Comparison of ENCODE assay signal across 8 cellular contexts in genomic region chr17:1627987-1628855, GRCh38. TPM values are rescaled to one million over a fixed set of nuclear protein-coding genes. Genes with fewer than 3 reads are reported as not detected.
DNase-seq lines count a peak whose midpoint lies in the region; ATAC-seq and TF ChIP-seq lines count a peak whose summit lies in the region.

Gene SLC43A2 (minus strand): TSS chr17:1628834. CDS start chr17:1627874, 960 bp downstream.

- H3K36me3 ChIP-seq in HCT116 (ENCODE audit: control insufficient read depth in 1 of 2, insufficient read depth in 2 of 2, low read length in 2 of 2) (no peaks in the 10 kb centered on the region), left ventricle myocardium inferior (no peaks in the 10 kb centered on the region), upper lobe of left lung (peaks cover 0 to under 1% (median 0%) of the 10 kb centered on the region in 4 donors)

- TF ChIP-seq EP300 in upper lobe of left lung (IDR thresholded peaks at IDR 0.05), result no peak

- TF ChIP-seq CTCF in HCT116 (IDR thresholded peaks at IDR 0.05 in 2 of 3, conservative IDR thresholded peaks at IDR 0.05 in 1 of 3; ENCODE audit: borderline replicate concordance in 1 of 3, insufficient read depth in 1 of 3, low read depth in 2 of 3, low read length in 2 of 3), result no peak
- no peak for TF ChIP-seq CTCF in left ventricle myocardium inferior (IDR thresholded peaks at IDR 0.05; ENCODE audit: borderline replicate concordance)
- peak in 3 of 6 experiments; percentile 6 to 26 (median 25) for TF ChIP-seq CTCF in upper lobe of left lung (IDR thresholded peaks at IDR 0.05)

- TF ChIP-seq RAD21 in HCT116 (IDR thresholded peaks at IDR 0.05; ENCODE audit: low read depth), result no peak

- DNase-seq in GM03348 (ENCODE audit: low spot score) (peak; percentile 96), HCT116 (ENCODE audit: low read depth, low spot score) (peak; percentile 48), NAMALWA (ENCODE audit: low spot score) (peak; percentile 74), T-helper 1 cell (peak; percentile 45 to 70 (median 66)), amygdala (lab: John Stamatoyannopoulos, UW) (peak in 53 of 56 donors; percentile 50 to 91 (median 77)), left ventricle myocardium inferior (peak; percentile 84), posterior vena cava (ENCODE audit: low spot score) (peak; percentile 95), upper lobe of left lung (peak; percentile 90 to 97)

- BruUV-seq in HCT116 (replicated peaks; lab: Mats Ljungman, UMichigan), result no TSS peak

- peak within 1 kb of the TSS; percentile 100 for H3K4me2 ChIP-seq in HCT116 (ENCODE audit: low read length)

- TF ChIP-seq POLR2A in HCT116 (IDR thresholded peaks at IDR 0.05; ENCODE audit: borderline replicate concordance, extremely low read depth, insufficient read depth, insufficient read length), result no peak
- TF ChIP-seq POLR2A in upper lobe of left lung (IDR thresholded peaks at IDR 0.05), result peak in 3 of 4 donors; percentile 2 to 81 (median 49)

- H3K27ac ChIP-seq in HCT116 (ENCODE audit: low read depth, low read length), result peak within 1 kb of the TSS; percentile 65
- H3K27ac ChIP-seq in left ventricle myocardium inferior (replicated peaks), result peak within 1 kb of the TSS; percentile 93
- peak within 1 kb of the TSS; percentile 89 to 96 (median 93) for H3K27ac ChIP-seq in upper lobe of left lung

- RAD21 ChIA-PET in HCT116 (lab: Charles Lee; ENCODE audit: low non-redundant PET in 1 of 2, low total read pairs in 2 of 2, uncharacterized antibody in 2 of 2, unreplicated experiment in 2 of 2), result interaction anchor here (2.2 to 2.5 kb wide), 2 partner anchors 54 kb away, joined by 23 to 25 read pairs; no protein-coding TSS in a partner anchor

- H3K9ac ChIP-seq in HCT116 (ENCODE audit: low read length), result peak within 1 kb of the TSS; percentile 92

- H4K20me1 ChIP-seq in HCT116 (ENCODE audit: insufficient read depth), result no peaks in the 10 kb centered on the region

- WGBS in upper lobe of left lung, 2 donors, result 0 to 1% methylated on average over 46 to 63 of the region's 95 CpGs

- H3K79me2 ChIP-seq in HCT116 (ENCODE audit: insufficient read depth, low read length), result no peaks in the 10 kb centered on the region

- H3K4me1 ChIP-seq in HCT116 (ENCODE audit: control insufficient read depth in 1 of 2, insufficient read depth in 2 of 2, low read length in 2 of 2) (peaks cover 13 to 41% of the 10 kb centered on the region in 2 experiments), left ventricle myocardium inferior (peaks cover 41% of the 10 kb centered on the region), upper lobe of left lung (peaks cover 29 to 52% (median 49%) of the 10 kb centered on the region in 4 donors)

- CTCF ChIA-PET in HCT116 (lab: Charles Lee), result interaction anchor here (0.6 to 3.6 kb wide), 5 partner anchors 11 to 237 kb away, joined by 3 to 113 read pairs (median 22); partner anchors contain the start of gene RILP

- H3K4me3 ChIP-seq in HCT116 (replicated peaks in 1 of 2; ENCODE audit: low read depth in 1 of 2, low read length in 2 of 2), result peak within 1 kb of the TSS; percentile 85 to 93
- peak within 1 kb of the TSS; percentile 91 for H3K4me3 ChIP-seq in left ventricle myocardium inferior
- peak within 1 kb of the TSS; percentile 74 to 92 (median 85) for H3K4me3 ChIP-seq in upper lobe of left lung

- H3K27me3 ChIP-seq in HCT116 (ENCODE audit: insufficient read depth, low read length), result no peaks in the 10 kb centered on the region
- no peaks in the 10 kb centered on the region for H3K27me3 ChIP-seq in left ventricle myocardium inferior (ENCODE audit: low read depth)
- no peaks in the 10 kb centered on the region for H3K27me3 ChIP-seq in upper lobe of left lung

- no peaks in the 10 kb centered on the region for H3K9me3 ChIP-seq in HCT116 (ENCODE audit: control insufficient read depth in 1 of 2, insufficient read depth in 1 of 2, low read depth in 1 of 2, low read length in 2 of 2)
- H3K9me3 ChIP-seq in left ventricle myocardium inferior (replicated peaks), result no peaks in the 10 kb centered on the region
- no peaks in the 10 kb centered on the region for H3K9me3 ChIP-seq in upper lobe of left lung

- POLR2A ChIA-PET in HCT116 (lab: Charles Lee), result interaction anchor here (1.0 to 3.8 kb wide), 5 partner anchors 10 to 165 kb away, joined by 3 to 16 read pairs (median 5); partner anchors contain the start of gene RILP

- ATAC-seq in HCT116 (peak; percentile 85), upper lobe of left lung (ENCODE audit: low FRiP score in 2 of 2) (peak; percentile 88 to 93)

- peak within 1 kb of the TSS; percentile 82 for H2AFZ ChIP-seq in HCT116 (ENCODE audit: low read depth, low read length, poor library complexity, severe bottlenecking)

- no peaks in the 10 kb centered on the region for H3K9me2 ChIP-seq in HCT116 (ENCODE audit: insufficient read depth)

- intact Hi-C loops in HCT116 (cut with micrococcal nuclease) (no loop called here), left ventricle myocardium inferior (cut with micrococcal nuclease) (loop anchor here (10.0 kb wide), 1 partner anchor 53 kb away; no protein-coding TSS in a partner anchor), posterior vena cava (cut with DNase I) (loop anchor here (5.0 kb wide), 2 partner anchors 36 to 51 kb away; no protein-coding TSS in a partner anchor)

TF ChIP-seq in HCT116, 20 proteins besides CTCF, POLR2A, EP300 and RAD21:
- TF ChIP-seq MAX (IDR thresholded peaks at IDR 0.05) (peak; percentile 55; the same call in 1 of the 2 replicates), YY1 (IDR thresholded peaks at IDR 0.05; ENCODE audit: extremely low read depth, insufficient replicate concordance, low read depth, low read length) (no peak), ZNF274 (IDR thresholded peaks at IDR 0.05; ENCODE audit: low read depth, low read length) (no peak), SIN3A (IDR thresholded peaks at IDR 0.05; ENCODE audit: low read depth) (no peak), JUND (IDR thresholded peaks at IDR 0.05) (no peak), ZFX (IDR thresholded peaks at IDR 0.05) (0 out of 2 replicates have a peak, but pooled peaks have one; percentile 6), CBX3 (IDR thresholded peaks at IDR 0.05; ENCODE audit: low read depth) (no peak), POLR2AphosphoS5 (IDR thresholded peaks at IDR 0.05; ENCODE audit: low read depth, low read length) (peak; percentile 28; the same call in 1 of the 2 replicates), SP1 (IDR thresholded peaks at IDR 0.05; ENCODE audit: low read depth) (no peak; the same call in none of the 2 replicates)
- TF ChIP-seq, protein P1, sequence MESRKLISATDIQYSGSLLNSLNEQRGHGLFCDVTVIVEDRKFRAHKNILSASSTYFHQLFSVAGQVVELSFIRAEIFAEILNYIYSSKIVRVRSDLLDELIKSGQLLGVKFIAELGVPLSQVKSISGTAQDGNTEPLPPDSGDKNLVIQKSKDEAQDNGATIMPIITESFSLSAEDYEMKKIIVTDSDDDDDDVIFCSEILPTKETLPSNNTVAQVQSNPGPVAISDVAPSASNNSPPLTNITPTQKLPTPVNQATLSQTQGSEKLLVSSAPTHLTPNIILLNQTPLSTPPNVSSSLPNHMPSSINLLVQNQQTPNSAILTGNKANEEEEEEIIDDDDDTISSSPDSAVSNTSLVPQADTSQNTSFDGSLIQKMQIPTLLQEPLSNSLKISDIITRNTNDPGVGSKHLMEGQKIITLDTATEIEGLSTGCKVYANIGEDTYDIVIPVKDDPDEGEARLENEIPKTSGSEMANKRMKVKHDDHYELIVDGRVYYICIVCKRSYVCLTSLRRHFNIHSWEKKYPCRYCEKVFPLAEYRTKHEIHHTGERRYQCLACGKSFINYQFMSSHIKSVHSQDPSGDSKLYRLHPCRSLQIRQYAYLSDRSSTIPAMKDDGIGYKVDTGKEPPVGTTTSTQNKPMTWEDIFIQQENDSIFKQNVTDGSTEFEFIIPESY (IDR thresholded peaks at IDR 0.05; ENCODE audit: extremely low read depth, insufficient replicate concordance, low read length), result no peak
- TF ChIP-seq, protein P2, sequence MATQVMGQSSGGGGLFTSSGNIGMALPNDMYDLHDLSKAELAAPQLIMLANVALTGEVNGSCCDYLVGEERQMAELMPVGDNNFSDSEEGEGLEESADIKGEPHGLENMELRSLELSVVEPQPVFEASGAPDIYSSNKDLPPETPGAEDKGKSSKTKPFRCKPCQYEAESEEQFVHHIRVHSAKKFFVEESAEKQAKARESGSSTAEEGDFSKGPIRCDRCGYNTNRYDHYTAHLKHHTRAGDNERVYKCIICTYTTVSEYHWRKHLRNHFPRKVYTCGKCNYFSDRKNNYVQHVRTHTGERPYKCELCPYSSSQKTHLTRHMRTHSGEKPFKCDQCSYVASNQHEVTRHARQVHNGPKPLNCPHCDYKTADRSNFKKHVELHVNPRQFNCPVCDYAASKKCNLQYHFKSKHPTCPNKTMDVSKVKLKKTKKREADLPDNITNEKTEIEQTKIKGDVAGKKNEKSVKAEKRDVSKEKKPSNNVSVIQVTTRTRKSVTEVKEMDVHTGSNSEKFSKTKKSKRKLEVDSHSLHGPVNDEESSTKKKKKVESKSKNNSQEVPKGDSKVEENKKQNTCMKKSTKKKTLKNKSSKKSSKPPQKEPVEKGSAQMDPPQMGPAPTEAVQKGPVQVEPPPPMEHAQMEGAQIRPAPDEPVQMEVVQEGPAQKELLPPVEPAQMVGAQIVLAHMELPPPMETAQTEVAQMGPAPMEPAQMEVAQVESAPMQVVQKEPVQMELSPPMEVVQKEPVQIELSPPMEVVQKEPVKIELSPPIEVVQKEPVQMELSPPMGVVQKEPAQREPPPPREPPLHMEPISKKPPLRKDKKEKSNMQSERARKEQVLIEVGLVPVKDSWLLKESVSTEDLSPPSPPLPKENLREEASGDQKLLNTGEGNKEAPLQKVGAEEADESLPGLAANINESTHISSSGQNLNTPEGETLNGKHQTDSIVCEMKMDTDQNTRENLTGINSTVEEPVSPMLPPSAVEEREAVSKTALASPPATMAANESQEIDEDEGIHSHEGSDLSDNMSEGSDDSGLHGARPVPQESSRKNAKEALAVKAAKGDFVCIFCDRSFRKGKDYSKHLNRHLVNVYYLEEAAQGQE (IDR thresholded peaks at IDR 0.05; ENCODE audit: low read depth), result no peak

RNA-seq across cellular contexts. Expression of gene SLC43A2, which starts in this region (rescaled TPM):
- total RNA-seq in HCT116 (2021; ENCODE audit: unreplicated experiment) (12.6 TPM), left ventricle myocardium inferior (4.0 TPM), posterior vena cava (10 to 100 TPM in 1 of 2 donors, 1 to 10 TPM in 1; 9.5 to 16.9 TPM), upper lobe of left lung (10 to 100 TPM; 16.9 to 79.0 (median 49.2) TPM)
- polyA plus RNA-seq in HCT116 (2012), result 10.0 and 12.0 TPM in 2 replicates

Comparison
In these comparisons a context has a peak if more than half of its experiments do, and no peak if none do; other contexts are left out.
1. Peak in every context shown above with its lines: DNase-seq, ATAC-seq, H3K4me3 ChIP-seq and H3K27ac ChIP-seq.